In the genomic region with DNA sequence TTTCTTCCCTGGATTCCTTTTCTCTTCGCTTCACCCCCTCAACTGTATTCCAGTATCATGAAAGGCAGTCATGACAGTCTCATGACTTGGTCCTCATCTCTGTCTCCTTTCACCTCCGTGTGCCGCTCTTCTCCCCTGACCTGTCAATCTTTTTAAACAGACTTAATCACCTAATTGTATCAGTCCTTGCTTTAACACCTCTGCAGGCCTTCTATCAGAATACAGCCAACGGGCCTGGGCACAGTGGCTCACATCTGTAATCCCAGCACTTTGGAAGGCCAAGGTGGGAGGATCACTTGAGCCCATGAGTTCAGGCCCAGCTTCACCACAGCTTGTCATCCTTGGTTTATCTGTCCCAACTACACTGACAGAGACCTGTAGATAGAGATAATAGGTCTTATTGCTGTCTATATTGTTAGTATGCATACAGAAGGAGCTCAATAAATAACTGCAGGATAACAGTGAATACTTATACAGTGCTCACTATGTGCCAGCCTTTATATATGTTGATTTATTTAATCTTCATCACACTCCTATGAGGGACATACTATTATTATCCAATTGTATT, we compare ENCODE assay signal across 9 cellular contexts. TPM values are rescaled to one million over a fixed set of nuclear protein-coding genes. Genes with fewer than 3 reads are reported as not detected.
DNase-seq lines count a peak whose midpoint lies in the region; ATAC-seq lines count a peak whose summit lies in the region.
"Had no signal": no experiment of that assay in that cellular context is flagged by ENCODE, and none has a peak within 500 bp of the region (broad histone marks: within the 10 kb centered on the region; RNA-seq: fewer than 3 reads in every experiment).

No MANE protein-coding gene starts in this region.

- peaks cover 37% of the 10 kb centered on the region for H3K36me3 Mint-ChIP-seq in activated T-helper 2 cell treated with anti-CD3 and anti-CD28 coated beads, Interferon-gamma antibody, Interleukin-2, Interleukin-4, amounts not matched to agents 10 μg/mL and 5 μg/mL and 100 μg/mL, durations not matched to agents 14 hours and 24 hours and 36 hours (ENCODE audit: low read depth)

- peak overlapping the region; percentile 77; the same call in 1 of the 2 replicates for H3K4me3 ChIP-seq in iPS-18c (ENCODE audit: insufficient read depth, low read depth, low read length)

- no peaks in the 10 kb centered on the region for H3K9me3 ChIP-seq in iPS-18c (ENCODE audit: control insufficient read depth, insufficient read depth, low read length)

- peaks cover 22% of the 10 kb centered on the region for H3K4me1 Mint-ChIP-seq in activated T-helper 2 cell treated with anti-CD3 and anti-CD28 coated beads, Interferon-gamma antibody, Interleukin-2, Interleukin-4, amounts not matched to agents 10 μg/mL and 5 μg/mL and 100 μg/mL, durations not matched to agents 14 hours and 24 hours and 36 hours (ENCODE audit: low read depth)

- peak overlapping the region; percentile 97 for H3K4me3 Mint-ChIP-seq in activated T-helper 2 cell treated with anti-CD3 and anti-CD28 coated beads, Interferon-gamma antibody, Interleukin-2, Interleukin-4, amounts not matched to agents 10 μg/mL and 5 μg/mL and 100 μg/mL, durations not matched to agents 14 hours and 24 hours and 36 hours (ENCODE audit: low read depth)

- H3K27me3 Mint-ChIP-seq in activated T-helper 2 cell treated with anti-CD3 and anti-CD28 coated beads, Interferon-gamma antibody, Interleukin-2, Interleukin-4, amounts not matched to agents 10 μg/mL and 5 μg/mL and 100 μg/mL, durations not matched to agents 14 hours and 24 hours and 36 hours (ENCODE audit: low read depth), result no peaks in the 10 kb centered on the region

- H3K27ac ChIP-seq in substantia nigra (ENCODE audit: low read depth, low read length, poor library complexity, severe bottlenecking), result peak overlapping the region; percentile 89

- intact Hi-C loops in activated T-helper 2 cell treated with anti-CD3 and anti-CD28 coated beads, Interferon-gamma antibody, Interleukin-2, Interleukin-4, amounts not matched to agents 10 μg/mL and 5 μg/mL and 100 μg/mL, durations not matched to agents 14 hours and 24 hours and 36 hours (cut with micrococcal nuclease), result loop anchor here (1.0 to 10.0 kb wide), 3 partner anchors 19 to 206 kb away; partner anchors contain the start of genes AP4M1, MCM7 and TRIM4

- peak; percentile 5 for DNase-seq in NCI-H510A treated with DMSO at 0.1 percent for 48 hours (lab: John Stamatoyannopoulos, UW)
- no peak for DNase-seq in NCI-H510A (lab: John Stamatoyannopoulos, UW)
- DNase-seq in activated T-helper 2 cell treated with anti-CD3 and anti-CD28 coated beads, Interferon-gamma antibody, Interleukin-2, Interleukin-4, amounts not matched to agents 10 μg/mL and 5 μg/mL and 100 μg/mL, durations not matched to agents 14 hours and 24 hours and 36 hours (ENCODE audit: low spot score), result no peak
- no peak for DNase-seq in substantia nigra (lab: John Stamatoyannopoulos, UW)
- DNase-seq in NCI-H1105 treated with DMSO at 0.1 percent for 48 hours (lab: John Stamatoyannopoulos, UW), result no peak
- no peak for DNase-seq in COLO829 (ENCODE audit: low spot score)
- DNase-seq: activated CD4-positive, CD25-positive, alpha-beta regulatory T cell treated with anti-CD3 and anti-CD28 coated beads, Interleukin-2, amount 50 U/mL, for 72 hours had no signal

- H3K27ac Mint-ChIP-seq in activated T-helper 2 cell treated with anti-CD3 and anti-CD28 coated beads, Interferon-gamma antibody, Interleukin-2, Interleukin-4, amounts not matched to agents 10 μg/mL and 5 μg/mL and 100 μg/mL, durations not matched to agents 14 hours and 24 hours and 36 hours, result peak overlapping the region; percentile 90

- no peaks in the 10 kb centered on the region for H3K9me3 Mint-ChIP-seq in activated T-helper 2 cell treated with anti-CD3 and anti-CD28 coated beads, Interferon-gamma antibody, Interleukin-2, Interleukin-4, amounts not matched to agents 10 μg/mL and 5 μg/mL and 100 μg/mL, durations not matched to agents 14 hours and 24 hours and 36 hours

- ATAC-seq in GM19452 (IDR thresholded peaks at IDR 0.05; ENCODE audit: unreplicated experiment), result no peak

RNA-seq across cellular contexts. Expression of gene CNPY4, which starts 1.2 kb away (rescaled TPM):
- total RNA-seq in activated T-helper 2 cell treated with anti-CD3 and anti-CD28 coated beads, Interferon-gamma antibody, Interleukin-2, Interleukin-4, amounts not matched to agents 10 μg/mL and 5 μg/mL and 100 μg/mL, durations not matched to agents 14 hours and 24 hours and 36 hours, result 17.0 and 19.1 TPM in 2 replicates

RNA-seq across cellular contexts. Expression of gene TAF6, which starts 1.4 kb away (rescaled TPM):
- 68.1 and 76.9 TPM in 2 replicates for total RNA-seq in activated T-helper 2 cell treated with anti-CD3 and anti-CD28 coated beads, Interferon-gamma antibody, Interleukin-2, Interleukin-4, amounts not matched to agents 10 μg/mL and 5 μg/mL and 100 μg/mL, durations not matched to agents 14 hours and 24 hours and 36 hours

RNA-seq across cellular contexts. Expression of gene MBLAC1, which starts 6.2 kb away (rescaled TPM):
- 2.8 and 2.9 TPM in 2 replicates for total RNA-seq in activated T-helper 2 cell treated with anti-CD3 and anti-CD28 coated beads, Interferon-gamma antibody, Interleukin-2, Interleukin-4, amounts not matched to agents 10 μg/mL and 5 μg/mL and 100 μg/mL, durations not matched to agents 14 hours and 24 hours and 36 hours

RNA-seq across cellular contexts. Expression of gene AP4M1, which starts 19.2 kb away (rescaled TPM):
- 12.2 and 16.4 TPM in 2 replicates for total RNA-seq in activated T-helper 2 cell treated with anti-CD3 and anti-CD28 coated beads, Interferon-gamma antibody, Interleukin-2, Interleukin-4, amounts not matched to agents 10 μg/mL and 5 μg/mL and 100 μg/mL, durations not matched to agents 14 hours and 24 hours and 36 hours

RNA-seq across cellular contexts. Expression of gene MCM7, which starts 19.4 kb away (rescaled TPM):
- total RNA-seq in activated T-helper 2 cell treated with anti-CD3 and anti-CD28 coated beads, Interferon-gamma antibody, Interleukin-2, Interleukin-4, amounts not matched to agents 10 μg/mL and 5 μg/mL and 100 μg/mL, durations not matched to agents 14 hours and 24 hours and 36 hours, result 383 and 389 TPM in 2 replicates
